ENCODE assay signal across 29 cellular contexts in genomic region chr10:67934331-67934730, GRCh38. TPM values are rescaled to one million over a fixed set of nuclear protein-coding genes. Genes with fewer than 3 reads are reported as not detected.
DNase-seq lines count a peak whose midpoint lies in the region; ATAC-seq, FAIRE-seq and TF ChIP-seq lines count a peak whose summit lies in the region.
"Had no signal": no experiment of that assay in that cellular context is flagged by ENCODE, and none has a peak within 500 bp of the region (broad histone marks: within the 10 kb centered on the region; RNA-seq: fewer than 3 reads in every experiment).

No MANE protein-coding gene starts in this region.

- peak; percentile 81 for FAIRE-seq in H54 (lab: Jason Lieb, UNC)
- FAIRE-seq: GM12891, keratinocyte, RCC 7860 had no signal

- ATAC-seq in WTC11 (no peak), GM21723 (IDR thresholded peaks at IDR 0.05; ENCODE audit: unreplicated experiment) (no peak)
- no peak for ATAC-seq in naive thymus-derived CD4-positive, alpha-beta T cell
- ATAC-seq: activated T-cell treated with anti-CD3 and anti-CD28 coated beads, Interleukin-2, amount 50 U/mL, for 72 hours; body of pancreas; heart right ventricle; upper lobe of right lung had no signal

- H3K9me3 Mint-ChIP-seq in CD14-positive monocyte (no peaks in the 10 kb centered on the region), WTC11 (no peaks in the 10 kb centered on the region)
- no peaks in the 10 kb centered on the region for H3K9me3 Mint-ChIP-seq in naive thymus-derived CD4-positive, alpha-beta T cell
- H3K9me3 Mint-ChIP-seq: activated T-cell treated with anti-CD3 and anti-CD28 coated beads, Interleukin-2, amount 50 U/mL, for 72 hours had no signal

- H3K4me3 ChIP-seq in naive thymus-derived CD4-positive, alpha-beta T cell (ENCODE audit: low read length), result no peak overlapping the region
- H3K4me3 ChIP-seq in right atrium auricular region, result no peak overlapping the region
- H3K4me3 ChIP-seq: BLaER1 treated with 17β-estradiol and CSF1 and Interleukin-3, amounts not matched to agents 10 nM and 100 nM; body of pancreas; heart right ventricle; upper lobe of right lung had no signal

- DNase-seq in CD14-positive monocyte (ENCODE audit: low spot score) (no peak), H54 (ENCODE audit: insufficient read length, low spot score) (no peak), WTC11 (ENCODE audit: low spot score) (no peak), right atrium auricular region (ENCODE audit: low spot score) (no peak), NCI-H187 (lab: John Stamatoyannopoulos, UW) (no peak)
- no peak for DNase-seq in naive thymus-derived CD4-positive, alpha-beta T cell
- no peak for DNase-seq in stimulated activated CD8-positive, alpha-beta memory T cell treated with anti-CD3 and anti-CD28 coated beads, Interleukin-4, amount 100 ng/mL, for 48 hours
- DNase-seq: activated naive CD4-positive, alpha-beta T cell; activated T-cell treated with anti-CD3 and anti-CD28 coated beads, Interleukin-2, amount 50 U/mL, for 72 hours; body of pancreas; Caco-2; DMS53; foreskin melanocyte; heart right ventricle; KG1; MM.1S; NCI-H1417; NCI-H2029 treated with DMSO at 0.1 percent for 48 hours; NCI-H526; nucleus accumbens; stimulated activated naive CD4-positive, alpha-beta T cell; T1000; upper lobe of right lung; WERI-Rb-1 had no signal

- H3K27ac ChIP-seq in naive thymus-derived CD4-positive, alpha-beta T cell (ENCODE audit: low read depth, low read length), result no peak overlapping the region
- no peak overlapping the region for H3K27ac ChIP-seq in right atrium auricular region
- H3K27ac ChIP-seq: body of pancreas, upper lobe of right lung, WERI-Rb-1 had no signal

- TF ChIP-seq CTCF in CD14-positive monocyte (IDR thresholded peaks at IDR 0.05) (no peak), WTC11 (IDR thresholded peaks at IDR 0.05) (no peak), right atrium auricular region (IDR thresholded peaks at IDR 0.05) (no peak)

- H3K4me3 Mint-ChIP-seq in CD14-positive monocyte (peak overlapping the region; percentile 9 to 90), WTC11 (no peak overlapping the region)
- no peak overlapping the region for H3K4me3 Mint-ChIP-seq in naive thymus-derived CD4-positive, alpha-beta T cell
- H3K4me3 Mint-ChIP-seq: activated T-cell treated with anti-CD3 and anti-CD28 coated beads, Interleukin-2, amount 50 U/mL, for 72 hours had no signal

- TF ChIP-seq POLR2A in H54 (IDR thresholded peaks at IDR 0.05; ENCODE audit: low read depth, low read length), result no peak

- peaks cover 0 to 38% (median 7%) of the 10 kb centered on the region in 3 experiments for H3K36me3 ChIP-seq in naive thymus-derived CD4-positive, alpha-beta T cell (ENCODE audit: control insufficient read depth in 2 of 3, insufficient read depth in 3 of 3, low read length in 3 of 3)
- H3K36me3 ChIP-seq in right atrium auricular region, result peaks cover 45% of the 10 kb centered on the region

- no peaks in the 10 kb centered on the region for H3K27me3 Mint-ChIP-seq in CD14-positive monocyte (ENCODE audit: low read depth in 3 of 3)
- H3K27me3 Mint-ChIP-seq in WTC11 (ENCODE audit: low read depth), result no peaks in the 10 kb centered on the region
- H3K27me3 Mint-ChIP-seq in naive thymus-derived CD4-positive, alpha-beta T cell, result no peaks in the 10 kb centered on the region

- H3K27ac Mint-ChIP-seq in CD14-positive monocyte (peak overlapping the region; percentile 79 to 88 (median 86)), WTC11 (peak overlapping the region; percentile 86)
- H3K27ac Mint-ChIP-seq in naive thymus-derived CD4-positive, alpha-beta T cell, result peak overlapping the region in 5 of 9 donors; percentile 6 to 65 (median 34)

- CTCF ChIA-PET in WTC11 (lab: Charles Lee), result no interaction called here
- CTCF ChIA-PET in naive thymus-derived CD4-positive, alpha-beta T cell (lab: Charles Lee), result no interaction called here

- no peaks in the 10 kb centered on the region for H3K9me3 ChIP-seq in naive thymus-derived CD4-positive, alpha-beta T cell (ENCODE audit: control insufficient read depth in 2 of 3, low read length in 3 of 3)
- H3K9me3 ChIP-seq in right atrium auricular region, result no peaks in the 10 kb centered on the region
- H3K9me3 ChIP-seq: BLaER1 treated with 17β-estradiol and CSF1 and Interleukin-3, amounts not matched to agents 10 nM and 100 nM; body of pancreas; heart right ventricle; upper lobe of right lung had no signal

- H3K4me1 ChIP-seq in naive thymus-derived CD4-positive, alpha-beta T cell (ENCODE audit: control insufficient read depth in 2 of 2, insufficient read depth in 2 of 2, low read length in 2 of 2), result no peaks in the 10 kb centered on the region
- H3K4me1 ChIP-seq in right atrium auricular region, result no peaks in the 10 kb centered on the region
- H3K4me1 ChIP-seq: body of pancreas, Caco-2, upper lobe of right lung had no signal

- no peaks in the 10 kb centered on the region for H3K27me3 ChIP-seq in naive thymus-derived CD4-positive, alpha-beta T cell (ENCODE audit: control insufficient read depth in 2 of 2, insufficient read depth in 2 of 2, low read length in 2 of 2)
- H3K27me3 ChIP-seq in right atrium auricular region, result no peaks in the 10 kb centered on the region
- H3K27me3 ChIP-seq: BLaER1 treated with 17β-estradiol and CSF1 and Interleukin-3, amounts not matched to agents 10 nM and 100 nM; body of pancreas; heart right ventricle; upper lobe of right lung had no signal

- intact Hi-C loops in CD14-positive monocyte (cut with micrococcal nuclease), result no loop called here
- intact Hi-C loops in naive thymus-derived CD4-positive, alpha-beta T cell (cut with micrococcal nuclease), result no loop called here

- POLR2A ChIA-PET in WTC11 (lab: Charles Lee), result no interaction called here
- POLR2A ChIA-PET in naive thymus-derived CD4-positive, alpha-beta T cell (lab: Charles Lee), result no interaction called here

- H3K4me1 Mint-ChIP-seq in CD14-positive monocyte (peaks cover 14% of the 10 kb centered on the region), WTC11 (peaks cover 24% of the 10 kb centered on the region)
- peaks cover 0 to 6% (median 0%) of the 10 kb centered on the region in 7 donors for H3K4me1 Mint-ChIP-seq in naive thymus-derived CD4-positive, alpha-beta T cell

- peaks cover 42 to 76% of the 10 kb centered on the region in 2 donors for H3K36me3 Mint-ChIP-seq in CD14-positive monocyte
- peaks cover 35% of the 10 kb centered on the region for H3K36me3 Mint-ChIP-seq in WTC11
- H3K36me3 Mint-ChIP-seq in naive thymus-derived CD4-positive, alpha-beta T cell, result peaks cover 7 to 47% (median 20%) of the 10 kb centered on the region in 5 donors

TF ChIP-seq in WTC11, 78 proteins besides CTCF, POLR2A, EP300 and RAD21:
- TF ChIP-seq TCF7 (CRISPR knock-in tag; IDR thresholded peaks at IDR 0.05; ENCODE audit: low read depth) (no peak), USF1 (CRISPR knock-in tag; IDR thresholded peaks at IDR 0.05) (no peak), MLX (CRISPR knock-in tag; IDR thresholded peaks at IDR 0.05) (no peak), NR2C2 (CRISPR knock-in tag; IDR thresholded peaks at IDR 0.05) (no peak)
TF ChIP-seq in WTC11: peak in this region for 0.

RNA-seq across cellular contexts. Expression of gene SIRT1, which starts 49.9 kb away (rescaled TPM):
- 1 to 10 TPM; 4.4 to 8.4 TPM for polyA plus RNA-seq in CD14-positive monocyte
- 51.3 to 55.5 TPM (median 53.9 TPM) in 3 replicates for total RNA-seq in WTC11 (2021)
- total RNA-seq in naive thymus-derived CD4-positive, alpha-beta T cell, result 10 to 100 TPM; 25.9 to 66.8 (median 59.5) TPM
- polyA plus RNA-seq in naive thymus-derived CD4-positive, alpha-beta T cell, result 10 to 100 TPM; 13.6 to 24.0 TPM
- 10 to 100 TPM; 10.4 to 12.1 TPM for total RNA-seq in right atrium auricular region

Comparison
In these comparisons a context has a peak if more than half of its experiments do, and no peak if none do; other contexts are left out.
1. H3K27ac Mint-ChIP-seq: peak in every context shown above with its lines; median percentile 86 in CD14-positive monocyte; 86 in WTC11; 34 in naive thymus-derived CD4-positive, alpha-beta T cell.
2. H3K4me3 Mint-ChIP-seq: peak in CD14-positive monocyte (2 of 2); none in WTC11 (single experiment) and naive thymus-derived CD4-positive, alpha-beta T cell (0 of 10).